13 cellular contexts compared by ENCODE assay signal in genomic region chr9:136655244-136656225, GRCh38. TPM values are rescaled to one million over a fixed set of nuclear protein-coding genes. Genes with fewer than 3 reads are reported as not detected.
A peak's percentile ranks its signal among the peaks of the same experiment; 100 is the strongest.
DNase-seq lines count a peak whose midpoint lies in the region; ATAC-seq, FAIRE-seq and TF ChIP-seq lines count a peak whose summit lies in the region.
"Had no signal": no experiment of that assay in that cellular context is flagged by ENCODE, and none has a peak within 500 bp of the region (broad histone marks: within the 10 kb centered on the region; RNA-seq: fewer than 3 reads in every experiment).

No MANE protein-coding gene starts in this region.

- no peak overlapping the region; the same call in 1 of the 2 replicates for H3K4me2 ChIP-seq in K562 (ENCODE audit: insufficient read depth, low read length)

- no peak overlapping the region for H3K27ac ChIP-seq in K562 (ENCODE audit: extremely low read depth, low read depth, low read length)
- peak overlapping the region; percentile 41 for H3K27ac ChIP-seq in stomach smooth muscle (ENCODE audit: low read length)
- H3K27ac ChIP-seq in foreskin keratinocyte: no peak overlapping the region
- H3K27ac ChIP-seq in tibial artery: no peak overlapping the region

- H3K36me3 ChIP-seq in K562 (ENCODE audit: control insufficient read depth, insufficient read depth, low read length) (no peaks in the 10 kb centered on the region), stomach smooth muscle (ENCODE audit: control insufficient read depth in 2 of 2, insufficient read depth in 2 of 2, low read length in 2 of 2) (no peaks in the 10 kb centered on the region), tibial artery (no peaks in the 10 kb centered on the region)

- no peak for TF ChIP-seq RAD21 in K562 (CRISPR knock-in tag; conservative IDR thresholded peaks at IDR 0.05 in 1 of 2, IDR thresholded peaks at IDR 0.05 in 1 of 2)

- H3K9me3 ChIP-seq in K562 (replicated peaks; ENCODE audit: control insufficient read depth, insufficient read depth, low read depth, low read length) (no peaks in the 10 kb centered on the region), stomach smooth muscle (ENCODE audit: control insufficient read depth in 2 of 2, low read length in 2 of 2) (no peaks in the 10 kb centered on the region), tibial artery (no peaks in the 10 kb centered on the region)

- peak overlapping the region; percentile 37 for H2AFZ ChIP-seq in K562 (ENCODE audit: low read depth, low read length)

- TF ChIP-seq CTCF in K562 (IDR thresholded peaks at IDR 0.05 in 2 of 3, conservative IDR thresholded peaks at IDR 0.05 in 1 of 3; ENCODE audit: insufficient read depth in 2 of 3, low read depth in 1 of 3, low read length in 3 of 3) (no peak), foreskin keratinocyte (conservative IDR thresholded peaks at IDR 0.05) (no peak), tibial artery (IDR thresholded peaks at IDR 0.05) (no peak)

- 53% methylated on average over 25 of the region's 25 CpGs for WGBS in K562 (ENCODE audit: insufficient coverage, low coverage, missing lambda C conversion rate)

- no TSS peak for BruUV-seq in K562 (replicated peaks; lab: Mats Ljungman, UMichigan)

- TF ChIP-seq POLR2A in K562 (conservative IDR thresholded peaks at IDR 0.05): no peak

- peak overlapping the region in 1 of 2 experiments; percentile 79; a peak in 2 of 4 replicates for H3K9ac ChIP-seq in K562 (ENCODE audit: insufficient read depth in 1 of 2, low read depth in 2 of 2, low read length in 2 of 2)
- no peak overlapping the region for H3K9ac ChIP-seq in stomach smooth muscle (ENCODE audit: low read length in 2 of 2)

- POLR2A ChIA-PET in K562 (lab: Yijun Ruan, JAX): interaction anchor here (0.6 kb wide), 1 partner anchor 66 kb away, joined by 4 read pairs; no protein-coding TSS in a partner anchor

- no peaks in the 10 kb centered on the region for H4K20me1 ChIP-seq in K562 (replicated peaks; ENCODE audit: control insufficient read depth, insufficient read depth, low read length)

- peaks cover 14 to 70% of the 10 kb centered on the region in 2 experiments; a peak in 4 of 5 replicates for H3K4me1 ChIP-seq in K562 (replicated peaks in 1 of 2; ENCODE audit: control insufficient read depth in 2 of 2, insufficient read depth in 2 of 2, low read length in 2 of 2)
- H3K4me1 ChIP-seq in stomach smooth muscle (ENCODE audit: control insufficient read depth, insufficient read depth, low read length): peaks cover 5% of the 10 kb centered on the region
- peaks cover 6% of the 10 kb centered on the region for H3K4me1 ChIP-seq in foreskin keratinocyte
- no peaks in the 10 kb centered on the region for H3K4me1 ChIP-seq in tibial artery

- DNase-seq in Kasumi-1 (lab: John Stamatoyannopoulos, UW): peak; percentile 83 to 89
- DNase-seq in K562 (ENCODE audit: extremely low read depth in 1 of 4, low spot score in 3 of 4): no peak
- peak in 1 of 2 donors; percentile 20 for DNase-seq in left colon
- no peak for DNase-seq in foreskin keratinocyte
- DNase-seq in NAMALWA (ENCODE audit: low spot score): no peak
- no peak for DNase-seq in NK-92 (lab: John Stamatoyannopoulos, UW; ENCODE audit: unreplicated experiment)
- no peak for DNase-seq in tibial artery
- DNase-seq: activated CD4-positive, CD25-positive, alpha-beta regulatory T cell; DND-41; MM.1S; NK-92 treated with Interleukin-12 subunit alpha and Interleukin-12 subunit beta, amount 100 ng/mL, for 24 hours had no signal

- ATAC-seq in K562 (no peak; the same call in 2 of the 3 replicates), left colon (peak; percentile 6), foreskin keratinocyte (no peak)

- FAIRE-seq in K562 (lab: Jason Lieb, UNC): no peak
- FAIRE-seq: islet of Langerhans had no signal

- no peaks in the 10 kb centered on the region for H3K79me2 ChIP-seq in K562 (ENCODE audit: control insufficient read depth, insufficient read depth, low read length)

- H3K9me1 ChIP-seq in K562 (ENCODE audit: control insufficient read depth, insufficient read depth, low read length): no peaks in the 10 kb centered on the region

- in situ Hi-C loops in K562 (cut with MboI): no loop called here

- no peaks in the 10 kb centered on the region for H3K27me3 ChIP-seq in K562 (ENCODE audit: control insufficient read depth in 2 of 2, insufficient read depth in 2 of 2, low read length in 2 of 2)
- H3K27me3 ChIP-seq in stomach smooth muscle (ENCODE audit: control insufficient read depth in 1 of 2, insufficient read depth in 2 of 2, low read length in 2 of 2): peaks cover 15 to 16% of the 10 kb centered on the region in 2 donors
- H3K27me3 ChIP-seq in foreskin keratinocyte: peaks cover 10% of the 10 kb centered on the region
- H3K27me3 ChIP-seq in tibial artery: peaks cover 0 to 70% of the 10 kb centered on the region in 2 donors

- H3K4me3 ChIP-seq in K562: no peak overlapping the region
- peak overlapping the region in 1 of 2 donors; percentile 29 for H3K4me3 ChIP-seq in stomach smooth muscle (ENCODE audit: low read length in 2 of 2)
- no peak overlapping the region for H3K4me3 ChIP-seq in tibial artery

- CTCF ChIA-PET in K562 (lab: Yijun Ruan, JAX; ENCODE audit: low intra/inter-chr PET ratio): no interaction called here

- intact Hi-C loops in K562 (cut with micrococcal nuclease): no loop called here
- intact Hi-C loops in left colon (cut with DNase I, micrococcal nuclease): no loop called here
- intact Hi-C loops in tibial artery (cut with DNase I; ENCODE audit: low total_unique reads): no loop called here

- no peak for TF ChIP-seq EP300 in K562 (IDR thresholded peaks at IDR 0.05; ENCODE audit: low read length)

RNA-seq across cellular contexts. Expression of gene EGFL7, which starts 7.2 kb away (rescaled TPM):
- 149 and 838 TPM in 2 replicates for total RNA-seq in K562 (2011; cell fraction: chromatin; rRNA removed; ENCODE audit: low replicate concordance)
- total RNA-seq in K562 (2011; cell fraction: nucleolus; rRNA removed): 1,169 and 1,462 TPM in 2 replicates
- 493 and 520 TPM in 2 replicates for total RNA-seq in K562 (2011; cell fraction: nucleoplasm; rRNA removed)
- total RNA-seq in K562 (2014; rRNA removed) (217 and 294 TPM in 2 replicates), K562 (2014; rRNA removed; fragmentation: Illumina TruSeq; extraction: Trizol) (6.6 and 10.2 TPM in 2 replicates), K562 (2015; rRNA removed; fragmentation: Illumina TruSeq; extraction: Trizol) (55.3 and 55.5 TPM in 2 replicates), K562 (2021) (213 and 225 TPM in 2 replicates), left colon (10 to 100 TPM; 14.3 to 17.2 TPM), foreskin keratinocyte (14.7 and 16.4 TPM in 2 replicates)
- polyA plus RNA-seq in K562 (2011; rRNA removed) (220 and 305 TPM in 2 replicates), K562 (2014; fragmentation: Illumina TruSeq; extraction: Trizol) (16.3 and 110 TPM in 2 replicates), K562 (2014; fragmentation: Nextera tagmentation; extraction: Ambion mirVana) (10 to 100 TPM in 1 of 2 experiments, 1 to 10 TPM in 1; 1.5 to 10.9 TPM), K562 (2014; rRNA removed) (286 and 294 TPM in 2 replicates), foreskin keratinocyte (19.5 and 25.1 TPM in 2 replicates)
- polyA plus RNA-seq in K562 (2011; cell fraction: cytosol; rRNA removed): 390 and 1,175 TPM in 2 replicates
- polyA plus RNA-seq in K562 (2011; cell fraction: nucleus; rRNA removed): 1,734 and 4,262 TPM in 2 replicates
- 148 and 194 TPM in 2 replicates for polyA plus RNA-seq in K562 (2012)
- polyA minus RNA-seq in K562 (2011; rRNA and poly(A)+ RNA removed): 33.5 and 52.0 TPM in 2 replicates
- 222 and 294 TPM in 2 replicates for polyA minus RNA-seq in K562 (2011; cell fraction: cytosol; rRNA and poly(A)+ RNA removed)
- 630 and 998 TPM in 2 replicates for polyA minus RNA-seq in K562 (2011; cell fraction: nucleus; rRNA and poly(A)+ RNA removed)

RNA-seq across cellular contexts. Expression of gene AGPAT2, which starts 31.7 kb away (rescaled TPM):
- 18.6 and 52.7 TPM in 2 replicates for total RNA-seq in K562 (2011; cell fraction: chromatin; rRNA removed; ENCODE audit: low replicate concordance)
- total RNA-seq in K562 (2011; cell fraction: nucleolus; rRNA removed): 77.5 and 84.7 TPM in 2 replicates
- 39.6 and 45.3 TPM in 2 replicates for total RNA-seq in K562 (2011; cell fraction: nucleoplasm; rRNA removed)
- total RNA-seq in K562 (2014; rRNA removed) (45.5 and 56.5 TPM in 2 replicates), K562 (2014; rRNA removed; fragmentation: Illumina TruSeq; extraction: Trizol) (7.2 and 8.5 TPM in 2 replicates), K562 (2015; rRNA removed; fragmentation: Illumina TruSeq; extraction: Trizol) (27.7 and 31.8 TPM in 2 replicates), K562 (2021) (52.6 and 54.5 TPM in 2 replicates), left colon (100 to 1,000 TPM; 152 to 211 TPM), foreskin keratinocyte (38.1 and 41.9 TPM in 2 replicates)
- polyA plus RNA-seq in K562 (2011; rRNA removed) (17.3 and 25.4 TPM in 2 replicates), K562 (2014; fragmentation: Illumina TruSeq; extraction: Trizol) (23.9 and 38.6 TPM in 2 replicates), K562 (2014; fragmentation: Nextera tagmentation; extraction: Ambion mirVana) (under 1 TPM; 0.13 to 0.45 TPM), K562 (2014; rRNA removed) (47.1 and 51.9 TPM in 2 replicates), foreskin keratinocyte (61.5 and 75.3 TPM in 2 replicates)
- polyA plus RNA-seq in K562 (2011; cell fraction: cytosol; rRNA removed): 37.8 and 64.3 TPM in 2 replicates
- 26.1 and 33.3 TPM in 2 replicates for polyA plus RNA-seq in K562 (2011; cell fraction: nucleus; rRNA removed)
- 34.3 and 52.5 TPM in 2 replicates for polyA plus RNA-seq in K562 (2012)
- polyA minus RNA-seq in K562 (2011; rRNA and poly(A)+ RNA removed): 10.0 and 12.2 TPM in 2 replicates
- 19.5 and 23.0 TPM in 2 replicates for polyA minus RNA-seq in K562 (2011; cell fraction: cytosol; rRNA and poly(A)+ RNA removed)
- polyA minus RNA-seq in K562 (2011; cell fraction: nucleus; rRNA and poly(A)+ RNA removed): 21.4 and 30.0 TPM in 2 replicates

RNA-seq across cellular contexts. Expression of gene DIPK1B, which starts 56.8 kb away (rescaled TPM):
- 11.8 and 45.1 TPM in 2 replicates for total RNA-seq in K562 (2011; cell fraction: chromatin; rRNA removed; ENCODE audit: low replicate concordance)
- total RNA-seq in K562 (2011; cell fraction: nucleolus; rRNA removed): 39.9 and 47.9 TPM in 2 replicates
- total RNA-seq in K562 (2011; cell fraction: nucleoplasm; rRNA removed): 25.8 and 26.4 TPM in 2 replicates
- total RNA-seq in K562 (2014; rRNA removed) (22.3 and 25.2 TPM in 2 replicates), K562 (2014; rRNA removed; fragmentation: Illumina TruSeq; extraction: Trizol) (2.8 TPM in 2 replicates), K562 (2015; rRNA removed; fragmentation: Illumina TruSeq; extraction: Trizol) (5.9 and 7.4 TPM in 2 replicates), K562 (2021) (20.4 TPM in 2 replicates), left colon (1 to 10 TPM; 1.3 to 2.1 TPM), foreskin keratinocyte (0.07 and 0.21 TPM in 2 replicates)
- polyA plus RNA-seq in K562 (2011; rRNA removed) (11.4 and 20.2 TPM in 2 replicates), K562 (2014; fragmentation: Illumina TruSeq; extraction: Trizol) (4.2 and 6.8 TPM in 2 replicates), K562 (2014; fragmentation: Nextera tagmentation; extraction: Ambion mirVana) (under 1 TPM; 0.08 to 0.21 TPM), K562 (2014; rRNA removed) (20.5 and 21.2 TPM in 2 replicates), foreskin keratinocyte (0.18 and 0.19 TPM in 2 replicates)
- polyA plus RNA-seq in K562 (2011; cell fraction: cytosol; rRNA removed): 26.7 and 64.0 TPM in 2 replicates
- polyA plus RNA-seq in K562 (2011; cell fraction: nucleus; rRNA removed): 41.8 and 57.7 TPM in 2 replicates
- 9.0 and 14.4 TPM in 2 replicates for polyA plus RNA-seq in K562 (2012)
- 3.7 and 4.5 TPM in 2 replicates for polyA minus RNA-seq in K562 (2011; rRNA and poly(A)+ RNA removed)
- polyA minus RNA-seq in K562 (2011; cell fraction: cytosol; rRNA and poly(A)+ RNA removed): 13.1 and 14.0 TPM in 2 replicates
- 9.0 and 9.8 TPM in 2 replicates for polyA minus RNA-seq in K562 (2011; cell fraction: nucleus; rRNA and poly(A)+ RNA removed)

Comparison
In these comparisons a context has a peak if more than half of its experiments do, and no peak if none do; other contexts are left out.
1. DNase-seq: peak in Kasumi-1 (2 of 2); none in K562 (0 of 4), foreskin keratinocyte (0 of 2), NAMALWA (single experiment), NK-92 (single experiment) and tibial artery (0 of 2).